ENCODE assay signal across 15 cellular contexts in genomic region chr16:15775209-15775608, GRCh38.
DNase-seq lines count a peak whose midpoint lies in the region; ATAC-seq, FAIRE-seq and TF ChIP-seq lines count a peak whose summit lies in the region.
"Had no signal": no experiment of that assay in that cellular context is flagged by ENCODE, and none has a peak within 500 bp of the region (broad histone marks: within the 10 kb centered on the region; RNA-seq: fewer than 3 reads in every experiment).

No MANE protein-coding gene starts in this region.

- H3K27me3 ChIP-seq in esophagus muscularis mucosa, result no peaks in the 10 kb centered on the region

- CTCF ChIA-PET in A549 (lab: Yijun Ruan, JAX), result interaction anchor here (0.8 to 1.1 kb wide), 2 partner anchors 10 to 16 kb away, joined by 3 to 5 read pairs; no protein-coding TSS in a partner anchor

- H3K4me2 ChIP-seq in A549, result no peak overlapping the region

- no peaks in the 10 kb centered on the region for H3K9me3 ChIP-seq in A549
- no peaks in the 10 kb centered on the region for H3K9me3 ChIP-seq in esophagus muscularis mucosa
- H3K9me3 ChIP-seq: prostate gland had no signal

- ATAC-seq in A549, result peak in 1 of 2 experiments; percentile 49; a peak in 3 of 6 replicates
- no peak for ATAC-seq in GM21825 (IDR thresholded peaks at IDR 0.05; ENCODE audit: unreplicated experiment)
- ATAC-seq in HG02678 (IDR thresholded peaks at IDR 0.05; ENCODE audit: unreplicated experiment), result no peak
- ATAC-seq: foreskin keratinocyte had no signal

- H3K27ac ChIP-seq in A549 (no peak overlapping the region), esophagus muscularis mucosa (replicated peaks in 1 of 4) (peak overlapping the region; percentile 71 to 77 (median 76))
- H3K27ac ChIP-seq: foreskin keratinocyte, prostate gland, WERI-Rb-1 had no signal

- no peak for TF ChIP-seq RAD21 in A549 (conservative IDR thresholded peaks at IDR 0.05 in 1 of 2, IDR thresholded peaks at IDR 0.05 in 1 of 2)

- TF ChIP-seq POLR2A in A549 (IDR thresholded peaks at IDR 0.05; ENCODE audit: low read length) (no peak), esophagus muscularis mucosa (IDR thresholded peaks at IDR 0.05; ENCODE audit: low read depth) (no peak)

- intact Hi-C loops in esophagus muscularis mucosa (cut with DNase I), result no loop called here

- FAIRE-seq in A549 (lab: Jason Lieb, UNC), result no peak
- FAIRE-seq: colon had no signal

- DNase-seq in A549 (ENCODE audit: low read depth in 1 of 2, low spot score in 1 of 2) (peak; percentile 22 to 68), H4 (ENCODE audit: low spot score) (peak; percentile 31), NCI-H82 treated with DMSO at 0.1 percent for 48 hours (lab: John Stamatoyannopoulos, UW; ENCODE audit: unreplicated experiment) (peak; percentile 56), esophagus muscularis mucosa (ENCODE audit: extremely low spot score) (no peak)
- no peak for DNase-seq in activated naive CD4-positive, alpha-beta T cell treated with Interleukin-2 at 50 U/mL for 16 hours
- DNase-seq in activated CD8-positive, alpha-beta memory T cell treated with anti-CD3 and anti-CD28 coated beads, Interleukin-2, amount 50 U/mL, for 4 hours, result no peak
- DNase-seq: activated naive CD8-positive, alpha-beta T cell treated with anti-CD3 and anti-CD28 coated beads, Interleukin-2, amount 10 ng/mL, durations not matched to agents 7 days and 5 days; islet precursor cell; SHP77 treated with DMSO at 0.1 percent for 48 hours; WERI-Rb-1 had no signal

- TF ChIP-seq EP300 in A549 (IDR thresholded peaks at IDR 0.05) (no peak), esophagus muscularis mucosa (IDR thresholded peaks at IDR 0.05) (no peak)

- TF ChIP-seq CTCF in A549 (IDR thresholded peaks at IDR 0.05), result no peak
- no peak for TF ChIP-seq CTCF in esophagus muscularis mucosa (IDR thresholded peaks at IDR 0.05)

- no peaks in the 10 kb centered on the region for H3K4me1 ChIP-seq in A549
- peaks cover 0 to 100% (median 97%) of the 10 kb centered on the region in 4 donors for H3K4me1 ChIP-seq in esophagus muscularis mucosa
- H3K4me1 ChIP-seq: foreskin keratinocyte, prostate gland had no signal

- peaks cover 0 to 95% (median 75%) of the 10 kb centered on the region in 4 donors for H3K36me3 ChIP-seq in esophagus muscularis mucosa
- H3K36me3 ChIP-seq: prostate gland, WERI-Rb-1 had no signal

- POLR2A ChIA-PET in A549 (lab: Yijun Ruan, JAX), result no interaction called here

- H3K4me3 ChIP-seq in A549, result no peak overlapping the region
- no peak overlapping the region for H3K4me3 ChIP-seq in esophagus muscularis mucosa
- H3K4me3 ChIP-seq: prostate gland had no signal

TF ChIP-seq in A549, 52 proteins besides CTCF, POLR2A, EP300 and RAD21:
- TF ChIP-seq JUNB (IDR thresholded peaks at IDR 0.05) (no peak), TP53 (CRISPR knock-in tag; IDR thresholded peaks at IDR 0.05) (no peak), HMGXB4 (CRISPR knock-in tag; IDR thresholded peaks at IDR 0.05; ENCODE audit: borderline replicate concordance) (no peak), ESRRA (IDR thresholded peaks at IDR 0.05; ENCODE audit: borderline replicate concordance, low read length) (no peak), HDAC2 (IDR thresholded peaks at IDR 0.05) (no peak)

Comparison
In these comparisons a context has a peak if more than half of its experiments do, and no peak if none do; other contexts are left out.
1. DNase-seq: peak in A549 (2 of 2), H4 (single experiment) and NCI-H82 treated with DMSO at 0.1 percent for 48 hours (single experiment); none in esophagus muscularis mucosa (single experiment), activated naive CD4-positive, alpha-beta T cell treated with Interleukin-2 at 50 U/mL for 16 hours (single experiment) and activated CD8-positive, alpha-beta memory T cell treated with anti-CD3 and anti-CD28 coated beads, Interleukin-2, amount 50 U/mL, for 4 hours (single experiment).
2. H3K27ac ChIP-seq: peak in esophagus muscularis mucosa (4 of 4); none in A549 (0 of 2).